Comparison of ENCODE assay signal across 1 cellular context in genomic region chr15:66393037-66393436, GRCh38.
TF ChIP-seq lines count a peak whose summit lies in the region.

No MANE protein-coding gene starts in this region.

TF ChIP-seq in K562, 482 proteins besides CTCF, POLR2A, EP300 and RAD21:
- peak; percentile 59 for TF ChIP-seq CEBPB (tag; IDR thresholded peaks at IDR 0.05)
TF ChIP-seq in K562: peak in this region for 1; not testable (repeated sequence) for 481.
